16 cellular contexts compared by ENCODE assay signal in genomic region chr1:236981431-236981830, GRCh38. TPM values are rescaled to one million over a fixed set of nuclear protein-coding genes. Genes with fewer than 3 reads are reported as not detected.
"Had no signal": no experiment of that assay in that cellular context is flagged by ENCODE, and none has a peak within 500 bp of the region (broad histone marks: within the 10 kb centered on the region; RNA-seq: fewer than 3 reads in every experiment).

No MANE protein-coding gene starts in this region.

RNA-seq across cellular contexts. Expression of gene MT1HL1, which starts 22.8 kb away (rescaled TPM):
- total RNA-seq: activated CD4-positive, alpha-beta memory T cell treated with anti-CD3 and anti-CD28 coated beads, Interleukin-2, amount 10 ng/mL, durations not matched to agents 7 days and 5 days; activated CD4-positive, alpha-beta T cell treated with anti-CD3 and anti-CD28 coated beads for 36 hours; activated CD4-positive, alpha-beta T cell treated with anti-CD3 and anti-CD28 coated beads, Interleukin-2, amount 10 ng/mL, durations not matched to agents 7 days and 5 days; activated CD8-positive, alpha-beta memory T cell treated with anti-CD3 and anti-CD28 coated beads, Interleukin-2, amount 10 ng/mL, durations not matched to agents 7 days and 5 days; activated CD8-positive, alpha-beta T cell treated with anti-CD3 and anti-CD28 coated beads, Interleukin-2, amount 10 ng/mL, durations not matched to agents 7 days and 5 days; activated naive CD8-positive, alpha-beta T cell treated with anti-CD3 and anti-CD28 coated beads, Interleukin-2, amount 10 ng/mL, durations not matched to agents 7 days and 5 days; activated T-helper 2 cell treated with anti-CD3 and anti-CD28 coated beads, Interferon-gamma antibody, Interleukin-2, Interleukin-4, amounts not matched to agents 10 μg/mL and 5 μg/mL and 100 μg/mL, durations not matched to agents 14 hours and 24 hours and 36 hours; astrocyte; body of pancreas; breast epithelium; T-cell; T-helper 1 cell treated with Interleukin-12 subunit alpha and Interleukin-12 subunit beta and Interleukin-4 antibody, amounts not matched to agents 30 ng/mL and 1 ng/mL, for 36 hours; T-helper 17 cell; T-helper 2 cell treated with Interferon-gamma antibody and Interleukin-4, amounts not matched to agents 100 ng/mL and 5 ng/mL, for 36 hours; WTC11 had no signal
- polyA plus RNA-seq: adipose tissue had no signal
